In genomic region chr17:73359987-73360410, GRCh38 we compare ENCODE assay signal across 10 cellular contexts. TPM values are rescaled to one million over a fixed set of nuclear protein-coding genes. Genes with fewer than 3 reads are reported as not detected.
DNase-seq lines count a peak whose midpoint lies in the region; ATAC-seq and TF ChIP-seq lines count a peak whose summit lies in the region.
"Had no signal": no experiment of that assay in that cellular context is flagged by ENCODE, and none has a peak within 500 bp of the region (broad histone marks: within the 10 kb centered on the region; RNA-seq: fewer than 3 reads in every experiment).

No MANE protein-coding gene starts in this region.

- no peak overlapping the region for H2AFZ ChIP-seq in osteoblast (ENCODE audit: low read length)

- TF ChIP-seq CTCF in liver (IDR thresholded peaks at IDR 0.05; ENCODE audit: low read depth, low read length, missing input control) (peak; percentile 9), osteoblast (IDR thresholded peaks at IDR 0.05; ENCODE audit: extremely low read depth, low read depth, low read length) (no peak)

- H3K4me1 ChIP-seq in liver (ENCODE audit: control insufficient read depth in 4 of 4, insufficient read depth in 4 of 4, low read length in 3 of 4) (no peaks in the 10 kb centered on the region), osteoblast (ENCODE audit: insufficient read depth, low read length) (no peaks in the 10 kb centered on the region)
- H3K4me1 ChIP-seq in naive thymus-derived CD4-positive, alpha-beta T cell (ENCODE audit: control insufficient read depth in 2 of 2, insufficient read depth in 2 of 2, low read length in 2 of 2), result no peaks in the 10 kb centered on the region

- CTCF ChIA-PET in naive thymus-derived CD4-positive, alpha-beta T cell (lab: Charles Lee), result interaction anchor here (0.7 kb wide), 1 partner anchor 9 kb away, joined by 5 read pairs; no protein-coding TSS in a partner anchor

- POLR2A ChIA-PET in naive thymus-derived CD4-positive, alpha-beta T cell (lab: Charles Lee), result interaction anchor here (0.6 kb wide), 1 partner anchor 89 kb away, joined by 4 read pairs; no protein-coding TSS in a partner anchor

- intact Hi-C loops in naive thymus-derived CD4-positive, alpha-beta T cell (cut with micrococcal nuclease), result no loop called here

- peaks cover 0 to 6% (median 0%) of the 10 kb centered on the region in 5 donors for H3K36me3 Mint-ChIP-seq in naive thymus-derived CD4-positive, alpha-beta T cell

- no peak for ATAC-seq in HG03025 (IDR thresholded peaks at IDR 0.05; ENCODE audit: low FRiP score, unreplicated experiment)
- no peak for ATAC-seq in naive thymus-derived CD4-positive, alpha-beta T cell

- H3K27ac Mint-ChIP-seq in naive thymus-derived CD4-positive, alpha-beta T cell, result no peak overlapping the region

- H3K27me3 ChIP-seq in liver (ENCODE audit: control insufficient read depth in 4 of 4, insufficient read depth in 4 of 4, low read length in 3 of 4), result peaks cover 0 to 2% (median 0%) of the 10 kb centered on the region in 4 donors
- H3K27me3 ChIP-seq in osteoblast (ENCODE audit: insufficient read depth, low read length), result peaks cover 7% of the 10 kb centered on the region
- no peaks in the 10 kb centered on the region for H3K27me3 ChIP-seq in naive thymus-derived CD4-positive, alpha-beta T cell (ENCODE audit: control insufficient read depth in 2 of 2, insufficient read depth in 2 of 2, low read length in 2 of 2)

- DNase-seq in Ammon's horn (ENCODE audit: low spot score), result peak; percentile 40
- peak; percentile 21 for DNase-seq in MV-4-11 (lab: John Stamatoyannopoulos, UW)
- peak; percentile 33 for DNase-seq in astrocyte of the hippocampus (ENCODE audit: low read depth, low spot score)
- DNase-seq in superior temporal gyrus (ENCODE audit: extremely low spot score), result no peak
- DNase-seq in osteoblast (ENCODE audit: insufficient read length, low spot score, missing footprints), result no peak
- DNase-seq in naive thymus-derived CD4-positive, alpha-beta T cell, result no peak
- DNase-seq: activated CD8-positive, alpha-beta memory T cell treated with anti-CD3 and anti-CD28 coated beads, Interleukin-2, amount 50 U/mL, for 48 hours; cerebellar nuclear complex had no signal

- no peaks in the 10 kb centered on the region for H4K20me1 ChIP-seq in osteoblast (ENCODE audit: insufficient read depth, low read length)

- no peaks in the 10 kb centered on the region for H3K9me3 Mint-ChIP-seq in naive thymus-derived CD4-positive, alpha-beta T cell

- H3K27ac ChIP-seq in liver (ENCODE audit: low read depth in 1 of 2, low read length in 2 of 2) (no peak overlapping the region), osteoblast (ENCODE audit: low read depth, low read length) (no peak overlapping the region)
- no peak overlapping the region for H3K27ac ChIP-seq in naive thymus-derived CD4-positive, alpha-beta T cell (ENCODE audit: low read depth, low read length)

- no peaks in the 10 kb centered on the region for H3K79me2 ChIP-seq in osteoblast (ENCODE audit: insufficient read depth, low read length)

- no peaks in the 10 kb centered on the region for H3K27me3 Mint-ChIP-seq in naive thymus-derived CD4-positive, alpha-beta T cell

- H3K9me3 ChIP-seq in liver (ENCODE audit: control insufficient read depth in 4 of 4, low read length in 3 of 4) (no peaks in the 10 kb centered on the region), osteoblast (ENCODE audit: low read depth, low read length) (no peaks in the 10 kb centered on the region)
- H3K9me3 ChIP-seq in naive thymus-derived CD4-positive, alpha-beta T cell (ENCODE audit: control insufficient read depth in 2 of 3, low read length in 3 of 3), result no peaks in the 10 kb centered on the region

- 29% methylated on average over 7 of the region's 7 CpGs for WGBS in liver

- no peak overlapping the region for H3K4me3 Mint-ChIP-seq in naive thymus-derived CD4-positive, alpha-beta T cell

- no peak overlapping the region for H3K9ac ChIP-seq in liver (ENCODE audit: low read depth in 1 of 2, low read length in 2 of 2)

- no peaks in the 10 kb centered on the region for H3K4me1 Mint-ChIP-seq in naive thymus-derived CD4-positive, alpha-beta T cell

- H3K4me2 ChIP-seq in osteoblast (ENCODE audit: insufficient read depth, low read length), result no peak overlapping the region

- TF ChIP-seq RAD21 in liver (IDR thresholded peaks at IDR 0.05), result peak; percentile 48 to 52

- no peaks in the 10 kb centered on the region for H3K36me3 ChIP-seq in liver (ENCODE audit: control insufficient read depth in 4 of 4, insufficient read depth in 3 of 4, low read depth in 1 of 4, low read length in 3 of 4)
- no peaks in the 10 kb centered on the region for H3K36me3 ChIP-seq in osteoblast (ENCODE audit: insufficient read depth, low read length)
- no peaks in the 10 kb centered on the region for H3K36me3 ChIP-seq in naive thymus-derived CD4-positive, alpha-beta T cell (ENCODE audit: control insufficient read depth in 2 of 3, insufficient read depth in 3 of 3, low read length in 3 of 3)

- H3K4me3 ChIP-seq in liver (ENCODE audit: low read depth in 1 of 3, low read length in 3 of 3) (no peak overlapping the region), osteoblast (ENCODE audit: insufficient read depth, low read length) (no peak overlapping the region)
- no peak overlapping the region for H3K4me3 ChIP-seq in naive thymus-derived CD4-positive, alpha-beta T cell (ENCODE audit: low read length)

TF ChIP-seq in liver, 16 proteins besides CTCF, POLR2A, EP300 and RAD21:
- TF ChIP-seq FOXA1 (IDR thresholded peaks at IDR 0.05) (no peak), YY1 (IDR thresholded peaks at IDR 0.05) (no peak)

RNA-seq across cellular contexts. Expression of gene CDC42EP4, which starts 48.2 kb away (rescaled TPM):
- 10 to 100 TPM; 27.5 to 31.0 TPM for total RNA-seq in liver
- 10 to 100 TPM; 15.7 to 28.4 TPM for polyA plus RNA-seq in liver
- 13.8 and 16.3 TPM in 2 replicates for total RNA-seq in osteoblast
- 10 to 100 TPM in 1 of 5 experiments, 1 to 10 TPM in 4; 1.4 to 15.8 (median 2.0) TPM for total RNA-seq in naive thymus-derived CD4-positive, alpha-beta T cell
- under 1 TPM; 0.19 to 0.28 TPM for polyA plus RNA-seq in naive thymus-derived CD4-positive, alpha-beta T cell

Comparison
In these comparisons a context has a peak if more than half of its experiments do, and no peak if none do; other contexts are left out.
1. DNase-seq: peak in Ammon's horn (single experiment), MV-4-11 (single experiment) and astrocyte of the hippocampus (single experiment); none in superior temporal gyrus (single experiment), osteoblast (single experiment) and naive thymus-derived CD4-positive, alpha-beta T cell (0 of 9).